In genomic region chr10:102242118-102242485, GRCh38 we compare ENCODE assay signal across 9 cellular contexts. TPM values are rescaled to one million over a fixed set of nuclear protein-coding genes. Genes with fewer than 3 reads are reported as not detected.
DNase-seq lines count a peak whose midpoint lies in the region; ATAC-seq, FAIRE-seq and TF ChIP-seq lines count a peak whose summit lies in the region.
"Had no signal": no experiment of that assay in that cellular context is flagged by ENCODE, and none has a peak within 500 bp of the region (broad histone marks: within the 10 kb centered on the region; RNA-seq: fewer than 3 reads in every experiment).

No MANE protein-coding gene starts in this region.

- no peaks in the 10 kb centered on the region for H3K36me3 ChIP-seq in left ventricle myocardium inferior
- H3K36me3 ChIP-seq in bronchial epithelial cell (ENCODE audit: control insufficient read depth, insufficient read depth, low read length) = no peaks in the 10 kb centered on the region
- no peaks in the 10 kb centered on the region for H3K36me3 ChIP-seq in mucosa of stomach (ENCODE audit: control insufficient read depth, insufficient read depth, low read length)
- H3K36me3 ChIP-seq in aorta (ENCODE audit: control insufficient read depth in 1 of 2, insufficient read depth in 2 of 2, low read length in 1 of 2) = no peaks in the 10 kb centered on the region
- H3K36me3 ChIP-seq in adrenal gland (replicated peaks in 1 of 2) = no peaks in the 10 kb centered on the region

- intact Hi-C loops in left ventricle myocardium inferior (cut with micrococcal nuclease) = no loop called here
- intact Hi-C loops in left ventricle myocardium superior (cut with micrococcal nuclease) = no loop called here
- intact Hi-C loops in aorta (cut with DNase I) = no loop called here
- intact Hi-C loops in left colon (cut with DNase I, micrococcal nuclease) = no loop called here
- intact Hi-C loops in adrenal gland (cut with DNase I) = no loop called here

- DNase-seq in left ventricle myocardium inferior = no peak
- no peak for DNase-seq in left ventricle myocardium superior
- no peak for DNase-seq in bronchial epithelial cell (ENCODE audit: low read depth)
- no peak for DNase-seq in aorta
- no peak for DNase-seq in left colon
- no peak for DNase-seq in GOT3 (lab: John Stamatoyannopoulos, UW)
- no peak for DNase-seq in adrenal gland

- ATAC-seq in left ventricle myocardium superior = no peak
- no peak for ATAC-seq in aorta (ENCODE audit: low FRiP score)
- no peak for ATAC-seq in left colon

- H3K9me3 ChIP-seq in left ventricle myocardium inferior (replicated peaks) (no peaks in the 10 kb centered on the region), mucosa of stomach (ENCODE audit: control insufficient read depth, low read length) (no peaks in the 10 kb centered on the region), aorta (ENCODE audit: control insufficient read depth, low read length) (no peaks in the 10 kb centered on the region), adrenal gland (replicated peaks in 1 of 3) (no peaks in the 10 kb centered on the region)

- H3K4me1 ChIP-seq in left ventricle myocardium inferior (peaks cover 53% of the 10 kb centered on the region), mucosa of stomach (ENCODE audit: control insufficient read depth, insufficient read depth, low read length) (peaks cover 16% of the 10 kb centered on the region), aorta (ENCODE audit: control insufficient read depth in 1 of 2, insufficient read depth in 2 of 2, low read length in 2 of 2) (peaks cover 3 to 4% of the 10 kb centered on the region in 2 donors), adrenal gland (replicated peaks in 1 of 2) (peaks cover 12 to 33% of the 10 kb centered on the region in 2 donors)

- TF ChIP-seq POLR2A in adrenal gland (IDR thresholded peaks at IDR 0.05) = no peak

- FAIRE-seq in bronchial epithelial cell (lab: Jason Lieb, UNC) = no peak

- H3K4me3 ChIP-seq in left ventricle myocardium inferior (peak overlapping the region; percentile 81), bronchial epithelial cell (ENCODE audit: low read depth, low read length) (peak overlapping the region; percentile 58), mucosa of stomach (ENCODE audit: low read length) (peak overlapping the region; percentile 50), aorta (ENCODE audit: low read length in 2 of 2) (peak overlapping the region; percentile 1 to 46), adrenal gland (peak overlapping the region in 2 of 4 donors; percentile 24 to 72)

- no peak overlapping the region for H3K27ac ChIP-seq in left ventricle myocardium inferior (replicated peaks)
- no peak overlapping the region for H3K27ac ChIP-seq in aorta (ENCODE audit: low read depth in 1 of 2, low read length in 2 of 2)
- no peak overlapping the region for H3K27ac ChIP-seq in adrenal gland

- WGBS in aorta, 2 donors = 24 to 26% methylated on average over 7 of the region's 7 CpGs
- WGBS in adrenal gland, 4 donors = 23 to 31% (median 25%) methylated on average over 6 to 7 of the region's 7 CpGs

- peaks cover 4% of the 10 kb centered on the region for H3K27me3 ChIP-seq in left ventricle myocardium inferior (ENCODE audit: low read depth)
- H3K27me3 ChIP-seq in bronchial epithelial cell (ENCODE audit: control insufficient read depth, insufficient read depth, low read length) = peaks cover 7% of the 10 kb centered on the region
- H3K27me3 ChIP-seq in mucosa of stomach (ENCODE audit: control insufficient read depth, insufficient read depth, low read length) = peaks cover 32% of the 10 kb centered on the region
- no peaks in the 10 kb centered on the region for H3K27me3 ChIP-seq in aorta (ENCODE audit: control insufficient read depth in 1 of 2, insufficient read depth in 2 of 2, low read length in 1 of 2)
- no peaks in the 10 kb centered on the region for H3K27me3 ChIP-seq in adrenal gland

- TF ChIP-seq CTCF in left ventricle myocardium inferior (IDR thresholded peaks at IDR 0.05; ENCODE audit: borderline replicate concordance) (no peak), bronchial epithelial cell (IDR thresholded peaks at IDR 0.05; ENCODE audit: insufficient read depth, low read length, severe bottlenecking) (no peak), adrenal gland (IDR thresholded peaks at IDR 0.05) (no peak)

- no peak overlapping the region for H3K9ac ChIP-seq in mucosa of stomach (ENCODE audit: low read length)

RNA-seq across cellular contexts. Expression of gene PITX3, which starts 0.8 kb away (rescaled TPM):
- total RNA-seq in left ventricle myocardium inferior (0.85 TPM), left ventricle myocardium superior (1.1 TPM), bronchial epithelial cell (not detected in 2 replicates), aorta (not detected), left colon (not detected), adrenal gland (1 to 10 TPM in 1 of 8 donors, under 1 TPM in 1, not detected in 6; 0.69 to 5.2 TPM)
- polyA plus RNA-seq in aorta (under 1 TPM in 1 of 2 donors, not detected in 1; 0.13 TPM), adrenal gland (not detected)
- total RNA-seq: Daoy had no signal

RNA-seq across cellular contexts. Expression of gene GBF1, which starts 3.2 kb away (rescaled TPM):
- 43.2 TPM for total RNA-seq in left ventricle myocardium inferior
- 41.7 TPM for total RNA-seq in left ventricle myocardium superior
- 8.7 and 12.7 TPM in 2 replicates for total RNA-seq in bronchial epithelial cell
- total RNA-seq in aorta = 10 to 100 TPM; 41.9 to 44.0 TPM
- polyA plus RNA-seq in aorta = 10 to 100 TPM in 1 of 2 donors, 1 to 10 TPM in 1; 7.1 to 23.3 TPM
- 10 to 100 TPM; 52.3 to 64.3 TPM for total RNA-seq in left colon
- 10 to 100 TPM; 35.4 to 46.1 (median 41.2) TPM for total RNA-seq in adrenal gland
- 10 to 100 TPM; 16.4 to 35.1 (median 20.6) TPM for polyA plus RNA-seq in adrenal gland

RNA-seq across cellular contexts. Expression of gene ELOVL3, which starts 16.0 kb away (rescaled TPM):
- not detected for total RNA-seq in left ventricle myocardium inferior
- not detected for total RNA-seq in left ventricle myocardium superior
- total RNA-seq in bronchial epithelial cell = not detected in 2 replicates
- not detected for total RNA-seq in aorta
- not detected for polyA plus RNA-seq in aorta
- total RNA-seq in left colon = not detected
- 1 to 10 TPM in 2 of 8 donors, under 1 TPM in 5, not detected in 1; 0.35 to 1.9 (median 0.61) TPM for total RNA-seq in adrenal gland
- 1 to 10 TPM in 2 of 3 donors, not detected in 1; 1.1 to 2.4 TPM for polyA plus RNA-seq in adrenal gland
